ENCODE assay signal across 8 cellular contexts in genomic region chr14:56555921-56556570, GRCh38. TPM values are rescaled to one million over a fixed set of nuclear protein-coding genes. Genes with fewer than 3 reads are reported as not detected.
DNase-seq lines count a peak whose midpoint lies in the region; ATAC-seq and TF ChIP-seq lines count a peak whose summit lies in the region.

No MANE protein-coding gene starts in this region.

- WGBS in smooth muscle cell (ENCODE audit: low lambda C conversion rate) = 50% methylated on average over 5 of the region's 5 CpGs

- no peak for TF ChIP-seq POLR2A in erythroblast (IDR thresholded peaks at IDR 0.05; ENCODE audit: low read length)

- H3F3A ChIP-seq in GM23338 (replicated peaks; ENCODE audit: low read depth) (no peaks in the 10 kb centered on the region), smooth muscle cell (ENCODE audit: low read depth) (no peaks in the 10 kb centered on the region)

- no peak overlapping the region for H3K4me2 ChIP-seq in GM23338
- H3K4me2 ChIP-seq in smooth muscle cell = no peak overlapping the region

- H3K4me3 Mint-ChIP-seq in GM23338 = no peak overlapping the region

- no peaks in the 10 kb centered on the region for H4K20me1 ChIP-seq in GM23338 (replicated peaks; ENCODE audit: insufficient read depth)
- H4K20me1 ChIP-seq in smooth muscle cell (ENCODE audit: low read depth) = no peaks in the 10 kb centered on the region

- H2AFZ ChIP-seq in GM23338 (peak overlapping the region; percentile 0; the same call in 1 of the 2 replicates), smooth muscle cell (ENCODE audit: low read depth) (no peak overlapping the region)

- peaks cover 25% of the 10 kb centered on the region for H3K4me1 Mint-ChIP-seq in GM23338

- DNase-seq in AG08396 (ENCODE audit: low spot score) = peak; percentile 18
- DNase-seq in GM23338 (ENCODE audit: low spot score) = peak; percentile 79
- DNase-seq in NCI-H748 (lab: John Stamatoyannopoulos, UW; ENCODE audit: unreplicated experiment) = peak; percentile 80
- DNase-seq in erythroblast (lab: John Stamatoyannopoulos, UW) = peak; percentile 47 to 75
- DNase-seq in smooth muscle cell (lab: John Stamatoyannopoulos, UW; ENCODE audit: unreplicated experiment) = no peak
- DNase-seq in tibial artery = no peak
- no peak for DNase-seq in epidermal melanocyte (ENCODE audit: insufficient read length, low spot score)

- H3K79me2 ChIP-seq in GM23338 (replicated peaks; ENCODE audit: insufficient read depth) = no peaks in the 10 kb centered on the region
- no peaks in the 10 kb centered on the region for H3K79me2 ChIP-seq in smooth muscle cell (ENCODE audit: low read depth)

- intact Hi-C loops in tibial artery (cut with DNase I; ENCODE audit: low total_unique reads) = no loop called here

- H3K9me3 Mint-ChIP-seq in GM23338 = no peaks in the 10 kb centered on the region

- ATAC-seq in GM23338 (peak; percentile 82), HG03469 (IDR thresholded peaks at IDR 0.05; ENCODE audit: unreplicated experiment) (no peak)

- no peaks in the 10 kb centered on the region for H3K9me2 ChIP-seq in GM23338 (ENCODE audit: insufficient read depth)

- H3K27me3 Mint-ChIP-seq in GM23338 (ENCODE audit: insufficient read depth, low read depth, poor library complexity) = no peaks in the 10 kb centered on the region

- TF ChIP-seq CTCF in GM23338 (conservative IDR thresholded peaks at IDR 0.05; ENCODE audit: low read depth in 2 of 2) = peak; percentile 82 to 87
- TF ChIP-seq CTCF in smooth muscle cell (IDR thresholded peaks at IDR 0.05; ENCODE audit: borderline replicate concordance, insufficient read depth, poor library complexity, severe bottlenecking) = peak; percentile 49
- no peak for TF ChIP-seq CTCF in tibial artery (IDR thresholded peaks at IDR 0.05)

- H3K27ac ChIP-seq in GM23338 (ENCODE audit: low read depth) = no peak overlapping the region
- H3K27ac ChIP-seq in smooth muscle cell (ENCODE audit: low read depth) = no peak overlapping the region
- no peak overlapping the region for H3K27ac ChIP-seq in tibial artery

- peak overlapping the region; percentile 62 for H3K27ac Mint-ChIP-seq in GM23338

- H3K9me3 ChIP-seq in smooth muscle cell (replicated peaks; ENCODE audit: low read depth) (no peaks in the 10 kb centered on the region), tibial artery (no peaks in the 10 kb centered on the region)

- no peak overlapping the region for H3K9ac ChIP-seq in smooth muscle cell (ENCODE audit: low read depth)

- H3K4me3 ChIP-seq in GM23338 (no peak overlapping the region), smooth muscle cell (no peak overlapping the region), tibial artery (no peak overlapping the region)

- H3K4me1 ChIP-seq in GM23338 (ENCODE audit: insufficient read depth) (no peaks in the 10 kb centered on the region; the same call in 1 of the 2 replicates), smooth muscle cell (ENCODE audit: low read depth) (no peaks in the 10 kb centered on the region), tibial artery (no peaks in the 10 kb centered on the region)

- H3K36me3 ChIP-seq in GM23338 (ENCODE audit: insufficient read depth) (no peaks in the 10 kb centered on the region), smooth muscle cell (ENCODE audit: low read depth) (no peaks in the 10 kb centered on the region), tibial artery (no peaks in the 10 kb centered on the region)

- H3K27me3 ChIP-seq in GM23338 (ENCODE audit: insufficient read depth) = no peaks in the 10 kb centered on the region
- peaks cover 10% of the 10 kb centered on the region for H3K27me3 ChIP-seq in smooth muscle cell (ENCODE audit: low read depth)
- peaks cover 0 to 9% of the 10 kb centered on the region in 2 donors for H3K27me3 ChIP-seq in tibial artery

- no peaks in the 10 kb centered on the region for H3K36me3 Mint-ChIP-seq in GM23338 (ENCODE audit: low read depth)

TF ChIP-seq in GM23338, 12 proteins besides CTCF, POLR2A, EP300 and RAD21:
- TF ChIP-seq NANOG (IDR thresholded peaks at IDR 0.05; ENCODE audit: borderline replicate concordance) (no peak), EZH2phosphoT487 (IDR thresholded peaks at IDR 0.05; ENCODE audit: unreplicated experiment) (no peak), ETS1 (IDR thresholded peaks at IDR 0.05) (no peak), STAT1 (IDR thresholded peaks at IDR 0.05; ENCODE audit: unreplicated experiment) (no peak), JUNB (IDR thresholded peaks at IDR 0.05; ENCODE audit: unreplicated experiment) (no peak), EZH2 (IDR thresholded peaks at IDR 0.05; ENCODE audit: low read depth, unreplicated experiment) (no peak), ZNF331 (CRISPR knock-in tag; IDR thresholded peaks at IDR 0.05; ENCODE audit: low read depth) (no peak), ZNF462 (CRISPR knock-in tag; IDR thresholded peaks at IDR 0.05) (no peak), ZNF114 (CRISPR knock-in tag; IDR thresholded peaks at IDR 0.05) (no peak), POLR2AphosphoS5 (IDR thresholded peaks at IDR 0.05; ENCODE audit: low read depth) (no peak)
TF ChIP-seq in GM23338: peak in this region for 0.

RNA-seq across cellular contexts. Expression of gene TMEM260, which starts 23.6 kb away (rescaled TPM):
- 13.2 and 22.9 TPM in 2 replicates for total RNA-seq in GM23338 (2014; rRNA removed; shearing (Covaris generic))
- polyA plus RNA-seq in GM23338 (2016; fragmentation: Nextera tagmentation; extraction: Ambion mirVana) (12.7 and 13.3 TPM in 2 replicates), smooth muscle cell (10.5 and 13.5 TPM in 2 replicates)
- 16.0 and 35.5 TPM in 2 replicates for total RNA-seq in smooth muscle cell

Comparison
In these comparisons a context has a peak if more than half of its experiments do, and no peak if none do; other contexts are left out.
1. DNase-seq: peak in AG08396 (single experiment), GM23338 (single experiment), NCI-H748 (single experiment) and erythroblast (2 of 2); none in smooth muscle cell (single experiment), tibial artery (0 of 2) and epidermal melanocyte (single experiment).
2. CTCF ChIP-seq: peak in GM23338 (2 of 2) and smooth muscle cell (single experiment); none in tibial artery (0 of 2).